Comparison of ENCODE assay signal across 9 cellular contexts in genomic region chr12:68119724-68120211, GRCh38. TPM values are rescaled to one million over a fixed set of nuclear protein-coding genes. Genes with fewer than 3 reads are reported as not detected.
A peak's percentile ranks its signal among the peaks of the same experiment; 100 is the strongest.
DNase-seq lines count a peak whose midpoint lies in the region; ATAC-seq lines count a peak whose summit lies in the region.
"Had no signal": no experiment of that assay in that cellular context is flagged by ENCODE, and none has a peak within 500 bp of the region (broad histone marks: within the 10 kb centered on the region; RNA-seq: fewer than 3 reads in every experiment).

No MANE protein-coding gene starts in this region.

- ATAC-seq in CD4-positive, CD25-positive, alpha-beta regulatory T cell (ENCODE audit: low read depth in 2 of 2): peak in 1 of 2 donors; percentile 52
- ATAC-seq in GM19395 (IDR thresholded peaks at IDR 0.05; ENCODE audit: unreplicated experiment) (peak; percentile 96), HG03342 (IDR thresholded peaks at IDR 0.05; ENCODE audit: unreplicated experiment) (peak; percentile 88)
- ATAC-seq in activated CD8-positive, alpha-beta T cell treated with anti-CD3 and anti-CD28 coated beads, Interleukin-2, amount 10 ng/mL, durations not matched to agents 7 days and 5 days: peak; percentile 92

- H3K9me3 Mint-ChIP-seq in CD4-positive, CD25-positive, alpha-beta regulatory T cell: peaks cover 0 to 3% (median 0%) of the 10 kb centered on the region in 7 donors
- H3K9me3 Mint-ChIP-seq in activated CD8-positive, alpha-beta T cell treated with anti-CD3 and anti-CD28 coated beads, Interleukin-2, amount 10 ng/mL, durations not matched to agents 7 days and 5 days (ENCODE audit: insufficient read depth): no peaks in the 10 kb centered on the region

- H3K4me3 ChIP-seq in CD4-positive, CD25-positive, alpha-beta regulatory T cell (ENCODE audit: low read depth, low read length): peak overlapping the region; percentile 48

- peaks cover 21 to 35% (median 29%) of the 10 kb centered on the region in 4 donors for H3K4me1 Mint-ChIP-seq in CD4-positive, CD25-positive, alpha-beta regulatory T cell
- H3K4me1 Mint-ChIP-seq in activated CD8-positive, alpha-beta T cell treated with anti-CD3 and anti-CD28 coated beads, Interleukin-2, amount 10 ng/mL, durations not matched to agents 7 days and 5 days (ENCODE audit: low read depth): peaks cover 30% of the 10 kb centered on the region

- no peaks in the 10 kb centered on the region for H3K27me3 ChIP-seq in CD4-positive, CD25-positive, alpha-beta regulatory T cell (ENCODE audit: control insufficient read depth, insufficient read depth, low read length)

- no peaks in the 10 kb centered on the region for H3K36me3 Mint-ChIP-seq in CD4-positive, CD25-positive, alpha-beta regulatory T cell
- H3K36me3 Mint-ChIP-seq in activated CD8-positive, alpha-beta T cell treated with anti-CD3 and anti-CD28 coated beads, Interleukin-2, amount 10 ng/mL, durations not matched to agents 7 days and 5 days (ENCODE audit: low read depth): peaks cover 8% of the 10 kb centered on the region

- peak in 2 of 3 donors; percentile 6 to 83 for DNase-seq in CD4-positive, CD25-positive, alpha-beta regulatory T cell
- peak; percentile 74 for DNase-seq in activated CD8-positive, alpha-beta T cell treated with anti-CD3 and anti-CD28 coated beads, Interleukin-2, amount 10 ng/mL, durations not matched to agents 7 days and 5 days
- peak; percentile 78 for DNase-seq in stimulated activated CD4-positive, alpha-beta T cell treated with anti-CD3 and anti-CD28 coated beads, Interleukin-15, amount 100 ng/mL, for 24 hours
- no peak for DNase-seq in RPMI8226
- no peak for DNase-seq in GF-D8 (lab: John Stamatoyannopoulos, UW)
- no peak for DNase-seq in germinal center (ENCODE audit: low spot score)

- H3K36me3 ChIP-seq in CD4-positive, CD25-positive, alpha-beta regulatory T cell (ENCODE audit: control insufficient read depth, insufficient read depth, low read length): no peaks in the 10 kb centered on the region

- no peaks in the 10 kb centered on the region for H3K9me3 ChIP-seq in CD4-positive, CD25-positive, alpha-beta regulatory T cell (ENCODE audit: control insufficient read depth in 2 of 2, low read length in 2 of 2)

- peaks cover 33% of the 10 kb centered on the region for H3K4me1 ChIP-seq in CD4-positive, CD25-positive, alpha-beta regulatory T cell (ENCODE audit: control insufficient read depth, insufficient read depth, low read length, poor library complexity, severe bottlenecking)

- POLR2A ChIA-PET in activated CD8-positive, alpha-beta T cell treated with anti-CD3 and anti-CD28 coated beads, Interleukin-2, amount 10 ng/mL, durations not matched to agents 7 days and 5 days (lab: Charles Lee): interaction anchor here (0.6 to 1.7 kb wide), 11 partner anchors 15 to 851 kb away, joined by 3 to 6 read pairs (median 4); partner anchors contain the start of genes CAND1 and IFNG

- CTCF ChIA-PET in activated CD8-positive, alpha-beta T cell treated with anti-CD3 and anti-CD28 coated beads, Interleukin-2, amount 10 ng/mL, durations not matched to agents 7 days and 5 days (lab: Charles Lee): interaction anchor here (0.7 to 5.4 kb wide), 21 partner anchors 9 to 118 kb away, joined by 3 to 70 read pairs (median 5); partner anchors contain the start of gene IFNG

- H3K27ac Mint-ChIP-seq in CD4-positive, CD25-positive, alpha-beta regulatory T cell: peak overlapping the region in 1 of 3 donors; percentile 39
- H3K27ac Mint-ChIP-seq in activated CD8-positive, alpha-beta T cell treated with anti-CD3 and anti-CD28 coated beads, Interleukin-2, amount 10 ng/mL, durations not matched to agents 7 days and 5 days: peak overlapping the region; percentile 74

- peak overlapping the region; percentile 31 for H3K27ac ChIP-seq in CD4-positive, CD25-positive, alpha-beta regulatory T cell (ENCODE audit: insufficient read depth, low read length, poor library complexity, severe bottlenecking)

- no peaks in the 10 kb centered on the region for H3K27me3 Mint-ChIP-seq in CD4-positive, CD25-positive, alpha-beta regulatory T cell
- H3K27me3 Mint-ChIP-seq in activated CD8-positive, alpha-beta T cell treated with anti-CD3 and anti-CD28 coated beads, Interleukin-2, amount 10 ng/mL, durations not matched to agents 7 days and 5 days (ENCODE audit: low read depth): no peaks in the 10 kb centered on the region

- peak overlapping the region in 3 of 4 donors; percentile 13 to 24 (median 17) for H3K4me3 Mint-ChIP-seq in CD4-positive, CD25-positive, alpha-beta regulatory T cell
- H3K4me3 Mint-ChIP-seq in activated CD8-positive, alpha-beta T cell treated with anti-CD3 and anti-CD28 coated beads, Interleukin-2, amount 10 ng/mL, durations not matched to agents 7 days and 5 days: peak overlapping the region; percentile 9

RNA-seq across cellular contexts. Expression of gene IFNG, which starts 39.8 kb away (rescaled TPM):
- total RNA-seq in CD4-positive, CD25-positive, alpha-beta regulatory T cell: 15.0 TPM
- 1 to 10 TPM in 1 of 4 donors, under 1 TPM in 3; 0.83 to 3.2 (median 0.89) TPM for polyA plus RNA-seq in CD4-positive, CD25-positive, alpha-beta regulatory T cell
- total RNA-seq in activated CD8-positive, alpha-beta T cell treated with anti-CD3 and anti-CD28 coated beads, Interleukin-2, amount 10 ng/mL, durations not matched to agents 7 days and 5 days: 1 to 10 TPM; 3.1 to 5.0 TPM
- polyA plus RNA-seq: liver had no signal

Comparison
In these comparisons a context has a peak if more than half of its experiments do, and no peak if none do; other contexts are left out.
1. DNase-seq: peak in CD4-positive, CD25-positive, alpha-beta regulatory T cell (2 of 3), activated CD8-positive, alpha-beta T cell treated with anti-CD3 and anti-CD28 coated beads, Interleukin-2, amount 10 ng/mL, durations not matched to agents 7 days and 5 days (single experiment) and stimulated activated CD4-positive, alpha-beta T cell treated with anti-CD3 and anti-CD28 coated beads, Interleukin-15, amount 100 ng/mL, for 24 hours (single experiment); none in RPMI8226 (single experiment), GF-D8 (single experiment) and germinal center (single experiment).